Comparison of ENCODE assay signal across 14 cellular contexts in the genomic region with DNA sequence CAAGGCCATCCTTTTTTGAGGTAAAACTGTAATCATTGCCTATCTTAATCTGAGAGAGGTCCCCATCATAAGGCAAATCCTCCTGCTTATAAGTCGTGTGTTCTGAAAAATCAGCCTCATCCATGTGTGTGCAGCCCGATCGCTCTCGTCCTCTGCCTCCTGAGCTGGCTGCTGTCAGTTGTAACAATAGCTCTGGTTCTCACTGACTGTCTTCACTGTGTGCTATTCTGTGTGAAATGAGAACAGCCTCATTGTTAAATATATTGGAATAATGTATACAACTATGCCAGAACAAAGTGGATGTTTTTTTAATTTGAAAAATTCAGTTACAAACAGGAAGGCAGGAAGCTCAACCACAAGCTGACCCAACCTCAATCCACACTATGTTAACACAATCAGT. TPM values are rescaled to one million over a fixed set of nuclear protein-coding genes. Genes with fewer than 3 reads are reported as not detected.
DNase-seq lines count a peak whose midpoint lies in the region; ATAC-seq and TF ChIP-seq lines count a peak whose summit lies in the region.
"Had no signal": no experiment of that assay in that cellular context is flagged by ENCODE, and none has a peak within 500 bp of the region (broad histone marks: within the 10 kb centered on the region; RNA-seq: fewer than 3 reads in every experiment).

No MANE protein-coding gene starts in this region.

- peaks cover 6 to 7% of the 10 kb centered on the region in 2 donors for H3K4me1 Mint-ChIP-seq in natural killer cell treated with Interleukin-12 subunit alpha and Interleukin-12 subunit beta and Interleukin-15 and Interleukin-18, amount 100 ng/mL, for 72 hours (ENCODE audit: low read depth in 2 of 2)
- H3K4me1 Mint-ChIP-seq in Caco-2 (ENCODE audit: low read depth, unreplicated experiment): no peaks in the 10 kb centered on the region

- H3K36me3 ChIP-seq in upper lobe of right lung (no peaks in the 10 kb centered on the region), Caco-2 (ENCODE audit: control insufficient read depth, insufficient read depth, low read length) (no peaks in the 10 kb centered on the region)
- H3K36me3 ChIP-seq: cardiac muscle cell had no signal

- H3K27ac Mint-ChIP-seq in natural killer cell treated with Interleukin-12 subunit alpha and Interleukin-12 subunit beta and Interleukin-15 and Interleukin-18, amount 100 ng/mL, for 72 hours: peak overlapping the region in 1 of 2 donors; percentile 29
- no peak overlapping the region for H3K27ac Mint-ChIP-seq in Caco-2 (ENCODE audit: unreplicated experiment)

- peak overlapping the region; percentile 38 for H3K4me3 ChIP-seq in coronary artery
- H3K4me3 ChIP-seq in upper lobe of right lung: no peak overlapping the region
- no peak overlapping the region for H3K4me3 ChIP-seq in Caco-2 (ENCODE audit: low read depth, low read length)
- H3K4me3 ChIP-seq: cardiac muscle cell had no signal

- H3K4me1 ChIP-seq in upper lobe of right lung (peaks cover 11% of the 10 kb centered on the region), Caco-2 (no peaks in the 10 kb centered on the region)

- peak overlapping the region; percentile 30 for H3K4me3 Mint-ChIP-seq in natural killer cell treated with Interleukin-12 subunit alpha and Interleukin-12 subunit beta and Interleukin-15 and Interleukin-18, amount 100 ng/mL, for 72 hours
- no peak overlapping the region for H3K4me3 Mint-ChIP-seq in Caco-2 (ENCODE audit: unreplicated experiment)

- BruUV-seq in Caco-2 (replicated peaks; lab: Mats Ljungman, UMichigan): no TSS peak

- TF ChIP-seq CTCF in coronary artery (IDR thresholded peaks at IDR 0.05) (no peak), upper lobe of right lung (IDR thresholded peaks at IDR 0.05) (no peak), GM13976 (IDR thresholded peaks at IDR 0.05; ENCODE audit: borderline replicate concordance, control extremely low read depth, extremely low read depth, insufficient read depth, missing control alignments) (no peak), Caco-2 (IDR thresholded peaks at IDR 0.05; ENCODE audit: insufficient read depth in 1 of 2, low read depth in 1 of 2, low read length in 1 of 2, severe bottlenecking in 1 of 2, unreplicated experiment in 1 of 2) (no peak)

- CTCF ChIA-PET in Caco-2 (lab: Charles Lee): no interaction called here

- peaks cover 8 to 23% of the 10 kb centered on the region in 2 donors for H3K27me3 Mint-ChIP-seq in natural killer cell treated with Interleukin-12 subunit alpha and Interleukin-12 subunit beta and Interleukin-15 and Interleukin-18, amount 100 ng/mL, for 72 hours
- H3K27me3 Mint-ChIP-seq in Caco-2 (ENCODE audit: insufficient read depth, unreplicated experiment): no peaks in the 10 kb centered on the region

- POLR2A ChIA-PET in Caco-2 (lab: Charles Lee): no interaction called here

- H3K27ac ChIP-seq in coronary artery (peak overlapping the region in 1 of 2 donors; percentile 76), upper lobe of right lung (peak overlapping the region; percentile 58)
- H3K27ac ChIP-seq: cardiac muscle cell had no signal

- intact Hi-C loops in Right ventricle myocardium superior (cut with DNase I): no loop called here
- intact Hi-C loops in Right ventricle myocardium inferior (cut with DNase I): no loop called here
- intact Hi-C loops in upper lobe of right lung (cut with DNase I): no loop called here
- intact Hi-C loops in Caco-2 (cut with micrococcal nuclease; ENCODE audit: unreplicated experiment): no loop called here

- peak; percentile 41 for ATAC-seq in Right ventricle myocardium superior (ENCODE audit: poor library complexity)
- no peak for ATAC-seq in Right ventricle myocardium inferior
- no peak for ATAC-seq in natural killer cell treated with Interleukin-12 subunit alpha and Interleukin-12 subunit beta and Interleukin-15 and Interleukin-18, amount 100 ng/mL, for 72 hours
- no peak for ATAC-seq in upper lobe of right lung
- no peak for ATAC-seq in HG03378 (IDR thresholded peaks at IDR 0.05; ENCODE audit: unreplicated experiment)

- in situ Hi-C loops in GM13976 (cut with MboI; ENCODE audit: low sequenced_read_pairs, unreplicated experiment): loop anchor here (25.0 kb wide), 1 partner anchor 110 kb away; a partner anchor contains a TSS

- H3K27me3 ChIP-seq in upper lobe of right lung: no peaks in the 10 kb centered on the region
- no peaks in the 10 kb centered on the region for H3K27me3 ChIP-seq in Caco-2 (replicated peaks; ENCODE audit: control insufficient read depth, insufficient read depth, low read length)
- H3K27me3 ChIP-seq: cardiac muscle cell had no signal

- H3K36me3 Mint-ChIP-seq in natural killer cell treated with Interleukin-12 subunit alpha and Interleukin-12 subunit beta and Interleukin-15 and Interleukin-18, amount 100 ng/mL, for 72 hours: no peaks in the 10 kb centered on the region
- H3K36me3 Mint-ChIP-seq in Caco-2 (ENCODE audit: insufficient read depth, unreplicated experiment): no peaks in the 10 kb centered on the region
- H3K36me3 Mint-ChIP-seq: naive B cell had no signal

- H3K9me3 Mint-ChIP-seq in natural killer cell treated with Interleukin-12 subunit alpha and Interleukin-12 subunit beta and Interleukin-15 and Interleukin-18, amount 100 ng/mL, for 72 hours: no peaks in the 10 kb centered on the region
- H3K9me3 Mint-ChIP-seq in Caco-2 (ENCODE audit: unreplicated experiment): no peaks in the 10 kb centered on the region
- H3K9me3 Mint-ChIP-seq: naive B cell had no signal

- DNase-seq in Right ventricle myocardium superior (no peak), Right ventricle myocardium inferior (ENCODE audit: missing footprints) (no peak), coronary artery (ENCODE audit: low spot score) (no peak), upper lobe of right lung (no peak), GM13976 (ENCODE audit: low spot score) (no peak), Caco-2 (no peak)
- no peak for DNase-seq in natural killer cell treated with Interleukin-12 subunit alpha and Interleukin-12 subunit beta and Interleukin-15 and Interleukin-18, amount 100 ng/mL, for 72 hours (ENCODE audit: low spot score)
- DNase-seq: activated effector memory CD4-positive, alpha-beta T cell treated with anti-CD3 and anti-CD28 coated beads, Interleukin-2, amount 50 U/mL, for 16 hours; naive B cell; NCI-H1694 treated with DMSO at 0.1 percent for 48 hours; stimulated activated CD4-positive, alpha-beta T cell treated with anti-CD3 and anti-CD28 coated beads, Interleukin-15, amount 100 ng/mL, for 24 hours had no signal

- H3K9me3 ChIP-seq in upper lobe of right lung (no peaks in the 10 kb centered on the region), Caco-2 (no peaks in the 10 kb centered on the region)

RNA-seq across cellular contexts. Expression of a gene that starts 4.4 kb away (rescaled TPM):
- total RNA-seq in Right ventricle myocardium superior: not detected
- not detected for total RNA-seq in Right ventricle myocardium inferior
- not detected for total RNA-seq in natural killer cell treated with Interleukin-12 subunit alpha and Interleukin-12 subunit beta and Interleukin-15 and Interleukin-18, amount 100 ng/mL, for 72 hours
- total RNA-seq in upper lobe of right lung: 0.67 TPM
- not detected in 2 replicates for total RNA-seq in Caco-2 (2022)
- total RNA-seq: cardiac muscle cell, Daoy had no signal

RNA-seq across cellular contexts. Expression of a gene that starts 24.2 kb away (rescaled TPM):
- total RNA-seq in Right ventricle myocardium superior: 7.0 TPM
- total RNA-seq in Right ventricle myocardium inferior: 5.1 TPM
- 10 to 100 TPM in 1 of 2 donors, 1 to 10 TPM in 1; 7.7 to 25.0 TPM for total RNA-seq in natural killer cell treated with Interleukin-12 subunit alpha and Interleukin-12 subunit beta and Interleukin-15 and Interleukin-18, amount 100 ng/mL, for 72 hours
- total RNA-seq in upper lobe of right lung: 17.2 TPM
- 20.4 and 20.5 TPM in 2 replicates for total RNA-seq in Caco-2 (2022)
